In the genomic region with DNA sequence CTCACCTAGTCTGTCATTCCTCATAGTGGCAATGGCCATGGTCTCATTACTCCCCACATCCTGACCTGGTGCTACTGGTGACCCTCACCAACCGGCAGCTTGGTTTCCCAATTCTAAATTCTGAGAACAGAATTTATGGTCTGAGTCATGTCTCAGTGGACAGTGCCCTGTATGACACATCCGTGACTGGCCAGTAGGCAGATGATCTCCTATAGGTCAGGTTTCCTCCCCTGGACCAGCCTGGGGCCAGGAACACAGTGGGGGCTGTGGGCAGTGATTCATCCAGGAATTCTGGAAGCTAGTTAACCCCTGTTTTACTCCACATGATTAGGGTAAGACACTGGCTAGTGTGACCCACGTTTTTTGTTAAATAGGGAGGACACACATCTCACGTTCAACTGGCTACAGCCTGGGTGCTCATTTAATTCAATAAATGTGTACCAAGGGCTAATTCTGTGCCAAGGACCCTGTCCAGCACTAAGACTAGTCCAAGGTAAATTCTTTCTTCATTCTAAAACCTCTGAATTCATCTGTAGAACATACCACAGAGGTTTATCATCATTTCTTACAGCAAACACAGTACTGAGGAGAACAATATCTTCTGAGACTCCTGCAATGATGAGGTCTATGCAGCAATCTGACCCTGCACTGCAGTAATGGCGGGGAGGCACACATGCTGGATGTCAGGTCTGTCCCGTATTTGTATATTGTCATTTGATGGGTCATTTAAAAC, we compare ENCODE assay signal across 14 cellular contexts.
A peak's percentile ranks its signal among the peaks of the same experiment; 100 is the strongest.
DNase-seq lines count a peak whose midpoint lies in the region; ATAC-seq, FAIRE-seq and TF ChIP-seq lines count a peak whose summit lies in the region.
"Had no signal": no experiment of that assay in that cellular context is flagged by ENCODE, and none has a peak within 500 bp of the region (broad histone marks: within the 10 kb centered on the region; RNA-seq: fewer than 3 reads in every experiment).

No MANE protein-coding gene starts in this region.

- no peak overlapping the region for H2BK5ac ChIP-seq in mesenchymal stem cell (ENCODE audit: low read depth, low read length, poor library complexity, severe bottlenecking)

- ATAC-seq in HG02973 (IDR thresholded peaks at IDR 0.05; ENCODE audit: unreplicated experiment): no peak
- ATAC-seq: left colon, upper lobe of right lung had no signal

- H2AK5ac ChIP-seq in mesenchymal stem cell (ENCODE audit: low read length, severe bottlenecking): peak overlapping the region; percentile 46

- peak overlapping the region; percentile 26 to 64 for H3K4ac ChIP-seq in mesenchymal stem cell (ENCODE audit: low read depth in 1 of 2, low read length in 2 of 2)

- peak overlapping the region; percentile 88 for H3K27ac ChIP-seq in mesenchymal stem cell (ENCODE audit: low read length, poor library complexity, severe bottlenecking)
- H3K27ac ChIP-seq: upper lobe of right lung had no signal

- no peaks in the 10 kb centered on the region for H3K79me1 ChIP-seq in mesenchymal stem cell (replicated peaks; ENCODE audit: low read length, poor library complexity, severe bottlenecking)

- H3K18ac ChIP-seq in mesenchymal stem cell (ENCODE audit: low read depth in 1 of 2, low read length in 2 of 2): peak overlapping the region; percentile 30 to 70

- peaks cover 8% of the 10 kb centered on the region for H3K4me1 ChIP-seq in mesenchymal stem cell (ENCODE audit: control insufficient read depth, insufficient read depth, low read depth, low read length)
- H3K4me1 ChIP-seq: upper lobe of right lung had no signal

- no peak overlapping the region for H3K23ac ChIP-seq in mesenchymal stem cell (ENCODE audit: low read length in 2 of 2)

- peak overlapping the region in 1 of 2 experiments; percentile 75 for H2BK12ac ChIP-seq in mesenchymal stem cell (ENCODE audit: low read length in 2 of 2)

- 0% methylated on average over 4 of the region's 6 CpGs for WGBS in mesenchymal stem cell

- no peaks in the 10 kb centered on the region for H3K27me3 ChIP-seq in mesenchymal stem cell (ENCODE audit: control insufficient read depth in 1 of 2, insufficient read depth in 1 of 2, low read length in 2 of 2)
- H3K27me3 ChIP-seq: upper lobe of right lung had no signal

- H3K4me2 ChIP-seq in mesenchymal stem cell (ENCODE audit: low read length, poor library complexity, severe bottlenecking): peak overlapping the region; percentile 37

- peaks cover 9% of the 10 kb centered on the region for H3K9me3 ChIP-seq in mesenchymal stem cell (ENCODE audit: control insufficient read depth, low read length)
- H3K9me3 ChIP-seq: upper lobe of right lung had no signal

- peak overlapping the region; percentile 5 for H2BK120ac ChIP-seq in mesenchymal stem cell (ENCODE audit: low read depth, low read length)

- H2BK15ac ChIP-seq in mesenchymal stem cell (ENCODE audit: low read depth, poor library complexity, severe bottlenecking): peak overlapping the region; percentile 28

- no peak overlapping the region for H4K91ac ChIP-seq in mesenchymal stem cell (ENCODE audit: low read length)

- no peak for TF ChIP-seq CTCF in choroid plexus epithelial cell (conservative IDR thresholded peaks at IDR 0.05; ENCODE audit: low read depth, low read length)

- H3K14ac ChIP-seq in mesenchymal stem cell (ENCODE audit: low read length in 2 of 2): no peak overlapping the region

- DNase-seq in AG20443 (ENCODE audit: low spot score) (peak; percentile 93), MV-4-11 (lab: John Stamatoyannopoulos, UW) (peak; percentile 45), choroid plexus epithelial cell (ENCODE audit: low read depth) (peak; percentile 85), mesenchymal stem cell (peak; percentile 97), GM19239 (ENCODE audit: insufficient read length, low spot score) (no peak)
- DNase-seq in stimulated activated CD4-positive, alpha-beta T cell treated with anti-CD3 and anti-CD28 coated beads, Interleukin-4, amount 100 ng/mL, for 1 hour: no peak
- no peak for DNase-seq in stimulated activated CD4-positive, alpha-beta T cell treated with anti-CD3 and anti-CD28 coated beads, Interleukin-15, amount 100 ng/mL, for 24 hours
- DNase-seq: activated CD8-positive, alpha-beta memory T cell treated with anti-CD3 and anti-CD28 coated beads for 24 hours; Karpas-422; left colon; T-helper 1 cell; upper lobe of right lung had no signal

- H2AFZ ChIP-seq in mesenchymal stem cell (ENCODE audit: low read depth, low read length): no peak overlapping the region

- no peaks in the 10 kb centered on the region for H3K36me3 ChIP-seq in mesenchymal stem cell (ENCODE audit: control insufficient read depth in 1 of 2, insufficient read depth in 2 of 2, low read depth in 1 of 2, low read length in 2 of 2)
- H3K36me3 ChIP-seq: upper lobe of right lung had no signal

- no peak for FAIRE-seq in GM19239 (lab: Jason Lieb, UNC)
- FAIRE-seq: endometrium had no signal

- no peak overlapping the region for H4K8ac ChIP-seq in mesenchymal stem cell (ENCODE audit: low read length)

- peak overlapping the region; percentile 33 for H3K9ac ChIP-seq in mesenchymal stem cell (ENCODE audit: low read length)

- H3K4me3 ChIP-seq in choroid plexus epithelial cell (ENCODE audit: low read depth, low read length) (no peak overlapping the region), mesenchymal stem cell (ENCODE audit: insufficient read depth in 1 of 2, low read depth in 1 of 2, low read length in 2 of 2) (peak overlapping the region in 1 of 2 experiments; percentile 17)
- H3K4me3 ChIP-seq: upper lobe of right lung had no signal

Comparison
In these comparisons a context has a peak if more than half of its experiments do, and no peak if none do; other contexts are left out.
1. DNase-seq: peak in AG20443 (single experiment), MV-4-11 (single experiment), choroid plexus epithelial cell (single experiment) and mesenchymal stem cell (single experiment); none in GM19239 (single experiment), stimulated activated CD4-positive, alpha-beta T cell treated with anti-CD3 and anti-CD28 coated beads, Interleukin-4, amount 100 ng/mL, for 1 hour (single experiment) and stimulated activated CD4-positive, alpha-beta T cell treated with anti-CD3 and anti-CD28 coated beads, Interleukin-15, amount 100 ng/mL, for 24 hours (single experiment).